Comparison of ENCODE assay signal across 1 cellular context in genomic region chr5:139746691-139747582, GRCh38.
TF ChIP-seq lines count a peak whose summit lies in the region.

No MANE protein-coding gene starts in this region.

TF ChIP-seq in WTC11, 78 proteins besides CTCF, POLR2A, EP300 and RAD21 (continued from another document and continues in another):
- no peak for TF ChIP-seq PREB (CRISPR knock-in tag; IDR thresholded peaks at IDR 0.05; ENCODE audit: borderline replicate concordance)
- TF ChIP-seq NFYB (CRISPR knock-in tag; conservative IDR thresholded peaks at IDR 0.05; ENCODE audit: low read depth): no peak
- no peak for TF ChIP-seq CREM (CRISPR knock-in tag; IDR thresholded peaks at IDR 0.05)
- TF ChIP-seq ZNF317 (CRISPR knock-in tag; IDR thresholded peaks at IDR 0.05; ENCODE audit: borderline replicate concordance, low read depth): no peak
- TF ChIP-seq RORB (CRISPR knock-in tag; IDR thresholded peaks at IDR 0.05): no peak
- no peak for TF ChIP-seq FOXJ3 (CRISPR knock-in tag; IDR thresholded peaks at IDR 0.05; ENCODE audit: borderline replicate concordance)
- TF ChIP-seq TEAD1 (CRISPR knock-in tag; IDR thresholded peaks at IDR 0.05): peak; percentile 62; the same call in 1 of the 2 replicates
- TF ChIP-seq RELA (CRISPR knock-in tag; IDR thresholded peaks at IDR 0.05; ENCODE audit: borderline replicate concordance): no peak
- TF ChIP-seq ZBTB43 (CRISPR knock-in tag; IDR thresholded peaks at IDR 0.05): 0 out of 2 replicates have a peak, but pooled peaks have one; percentile 1
- TF ChIP-seq FOXP4 (CRISPR knock-in tag; IDR thresholded peaks at IDR 0.05): peak; percentile 44; the same call in 1 of the 2 replicates
- no peak for TF ChIP-seq GRHL2 (CRISPR knock-in tag; IDR thresholded peaks at IDR 0.05; ENCODE audit: insufficient replicate concordance, severe bottlenecking)
- no peak for TF ChIP-seq SMAD3 (CRISPR knock-in tag; IDR thresholded peaks at IDR 0.05; ENCODE audit: borderline replicate concordance)
- no peak for TF ChIP-seq ESRRA (CRISPR knock-in tag; IDR thresholded peaks at IDR 0.05; ENCODE audit: borderline replicate concordance)
- TF ChIP-seq SP1 (CRISPR knock-in tag; conservative IDR thresholded peaks at IDR 0.05): no peak
- no peak for TF ChIP-seq ATF6 (CRISPR knock-in tag; IDR thresholded peaks at IDR 0.05)
- TF ChIP-seq, protein P1, sequence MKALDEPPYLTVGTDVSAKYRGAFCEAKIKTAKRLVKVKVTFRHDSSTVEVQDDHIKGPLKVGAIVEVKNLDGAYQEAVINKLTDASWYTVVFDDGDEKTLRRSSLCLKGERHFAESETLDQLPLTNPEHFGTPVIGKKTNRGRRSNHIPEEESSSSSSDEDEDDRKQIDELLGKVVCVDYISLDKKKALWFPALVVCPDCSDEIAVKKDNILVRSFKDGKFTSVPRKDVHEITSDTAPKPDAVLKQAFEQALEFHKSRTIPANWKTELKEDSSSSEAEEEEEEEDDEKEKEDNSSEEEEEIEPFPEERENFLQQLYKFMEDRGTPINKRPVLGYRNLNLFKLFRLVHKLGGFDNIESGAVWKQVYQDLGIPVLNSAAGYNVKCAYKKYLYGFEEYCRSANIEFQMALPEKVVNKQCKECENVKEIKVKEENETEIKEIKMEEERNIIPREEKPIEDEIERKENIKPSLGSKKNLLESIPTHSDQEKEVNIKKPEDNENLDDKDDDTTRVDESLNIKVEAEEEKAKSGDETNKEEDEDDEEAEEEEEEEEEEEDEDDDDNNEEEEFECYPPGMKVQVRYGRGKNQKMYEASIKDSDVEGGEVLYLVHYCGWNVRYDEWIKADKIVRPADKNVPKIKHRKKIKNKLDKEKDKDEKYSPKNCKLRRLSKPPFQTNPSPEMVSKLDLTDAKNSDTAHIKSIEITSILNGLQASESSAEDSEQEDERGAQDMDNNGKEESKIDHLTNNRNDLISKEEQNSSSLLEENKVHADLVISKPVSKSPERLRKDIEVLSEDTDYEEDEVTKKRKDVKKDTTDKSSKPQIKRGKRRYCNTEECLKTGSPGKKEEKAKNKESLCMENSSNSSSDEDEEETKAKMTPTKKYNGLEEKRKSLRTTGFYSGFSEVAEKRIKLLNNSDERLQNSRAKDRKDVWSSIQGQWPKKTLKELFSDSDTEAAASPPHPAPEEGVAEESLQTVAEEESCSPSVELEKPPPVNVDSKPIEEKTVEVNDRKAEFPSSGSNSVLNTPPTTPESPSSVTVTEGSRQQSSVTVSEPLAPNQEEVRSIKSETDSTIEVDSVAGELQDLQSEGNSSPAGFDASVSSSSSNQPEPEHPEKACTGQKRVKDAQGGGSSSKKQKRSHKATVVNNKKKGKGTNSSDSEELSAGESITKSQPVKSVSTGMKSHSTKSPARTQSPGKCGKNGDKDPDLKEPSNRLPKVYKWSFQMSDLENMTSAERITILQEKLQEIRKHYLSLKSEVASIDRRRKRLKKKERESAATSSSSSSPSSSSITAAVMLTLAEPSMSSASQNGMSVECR (CRISPR knock-in tag; IDR thresholded peaks at IDR 0.05; ENCODE audit: borderline replicate concordance): no peak
- no peak for TF ChIP-seq NR1H2 (CRISPR knock-in tag; IDR thresholded peaks at IDR 0.05)
- no peak for TF ChIP-seq ERG (CRISPR knock-in tag; IDR thresholded peaks at IDR 0.05)
- no peak for TF ChIP-seq ATF1 (CRISPR knock-in tag; IDR thresholded peaks at IDR 0.05)
- no peak for TF ChIP-seq ZNF671 (CRISPR knock-in tag; IDR thresholded peaks at IDR 0.05)
- TF ChIP-seq ETV6 (CRISPR knock-in tag; IDR thresholded peaks at IDR 0.05): peak; percentile 31; the same call in 1 of the 2 replicates
- no peak for TF ChIP-seq IRF1 (CRISPR knock-in tag; IDR thresholded peaks at IDR 0.05)
- TF ChIP-seq TCF7 (CRISPR knock-in tag; IDR thresholded peaks at IDR 0.05; ENCODE audit: low read depth): no peak
- peak; percentile 66; the same call in 1 of the 2 replicates for TF ChIP-seq NFE2L1 (CRISPR knock-in tag; IDR thresholded peaks at IDR 0.05)
- no peak for TF ChIP-seq ELF4 (CRISPR knock-in tag; IDR thresholded peaks at IDR 0.05; ENCODE audit: low read depth)
- TF ChIP-seq, protein P2, sequence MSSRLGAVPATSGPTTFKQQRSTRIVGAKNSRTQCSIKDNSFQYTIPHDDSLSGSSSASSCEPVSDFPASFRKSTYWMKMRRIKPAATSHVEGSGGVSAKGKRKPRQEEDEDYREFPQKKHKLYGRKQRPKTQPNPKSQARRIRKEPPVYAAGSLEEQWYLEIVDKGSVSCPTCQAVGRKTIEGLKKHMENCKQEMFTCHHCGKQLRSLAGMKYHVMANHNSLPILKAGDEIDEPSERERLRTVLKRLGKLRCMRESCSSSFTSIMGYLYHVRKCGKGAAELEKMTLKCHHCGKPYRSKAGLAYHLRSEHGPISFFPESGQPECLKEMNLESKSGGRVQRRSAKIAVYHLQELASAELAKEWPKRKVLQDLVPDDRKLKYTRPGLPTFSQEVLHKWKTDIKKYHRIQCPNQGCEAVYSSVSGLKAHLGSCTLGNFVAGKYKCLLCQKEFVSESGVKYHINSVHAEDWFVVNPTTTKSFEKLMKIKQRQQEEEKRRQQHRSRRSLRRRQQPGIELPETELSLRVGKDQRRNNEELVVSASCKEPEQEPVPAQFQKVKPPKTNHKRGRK (CRISPR knock-in tag; IDR thresholded peaks at IDR 0.05; ENCODE audit: borderline replicate concordance): no peak
- TF ChIP-seq E2F4 (CRISPR knock-in tag; IDR thresholded peaks at IDR 0.05; ENCODE audit: borderline replicate concordance, low read depth): no peak
- TF ChIP-seq FOXK1 (CRISPR knock-in tag; IDR thresholded peaks at IDR 0.05): peak; percentile 63; the same call in 1 of the 2 replicates
- no peak for TF ChIP-seq HMGA2 (CRISPR knock-in tag; IDR thresholded peaks at IDR 0.05)
- no peak for TF ChIP-seq MXD4 (CRISPR knock-in tag; IDR thresholded peaks at IDR 0.05; ENCODE audit: borderline replicate concordance)
- no peak for TF ChIP-seq TP53 (CRISPR knock-in tag; IDR thresholded peaks at IDR 0.05)
- TF ChIP-seq HMGXB4 (CRISPR knock-in tag; IDR thresholded peaks at IDR 0.05): 0 out of 2 replicates have a peak, but pooled peaks have one; percentile 9
- TF ChIP-seq, protein P3, sequence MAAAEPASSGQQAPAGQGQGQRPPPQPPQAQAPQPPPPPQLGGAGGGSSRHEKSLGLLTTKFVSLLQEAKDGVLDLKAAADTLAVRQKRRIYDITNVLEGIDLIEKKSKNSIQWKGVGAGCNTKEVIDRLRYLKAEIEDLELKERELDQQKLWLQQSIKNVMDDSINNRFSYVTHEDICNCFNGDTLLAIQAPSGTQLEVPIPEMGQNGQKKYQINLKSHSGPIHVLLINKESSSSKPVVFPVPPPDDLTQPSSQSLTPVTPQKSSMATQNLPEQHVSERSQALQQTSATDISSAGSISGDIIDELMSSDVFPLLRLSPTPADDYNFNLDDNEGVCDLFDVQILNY (CRISPR knock-in tag; IDR thresholded peaks at IDR 0.05): no peak
- TF ChIP-seq CBFB (CRISPR knock-in tag; IDR thresholded peaks at IDR 0.05; ENCODE audit: low read depth): no peak
- no peak for TF ChIP-seq JUN (CRISPR knock-in tag; IDR thresholded peaks at IDR 0.05)
- no peak for TF ChIP-seq GTF2I (CRISPR knock-in tag; conservative IDR thresholded peaks at IDR 0.05)
- TF ChIP-seq ZNF219 (CRISPR knock-in tag; IDR thresholded peaks at IDR 0.05; ENCODE audit: borderline replicate concordance): no peak
- TF ChIP-seq EMX1 (CRISPR knock-in tag; IDR thresholded peaks at IDR 0.05): no peak
- TF ChIP-seq PRRX2 (CRISPR knock-in tag; IDR thresholded peaks at IDR 0.05): no peak
- TF ChIP-seq ZNF423 (CRISPR knock-in tag; IDR thresholded peaks at IDR 0.05): no peak
- TF ChIP-seq, protein P4, sequence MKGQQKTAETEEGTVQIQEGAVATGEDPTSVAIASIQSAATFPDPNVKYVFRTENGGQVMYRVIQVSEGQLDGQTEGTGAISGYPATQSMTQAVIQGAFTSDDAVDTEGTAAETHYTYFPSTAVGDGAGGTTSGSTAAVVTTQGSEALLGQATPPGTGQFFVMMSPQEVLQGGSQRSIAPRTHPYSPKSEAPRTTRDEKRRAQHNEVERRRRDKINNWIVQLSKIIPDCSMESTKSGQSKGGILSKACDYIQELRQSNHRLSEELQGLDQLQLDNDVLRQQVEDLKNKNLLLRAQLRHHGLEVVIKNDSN (CRISPR knock-in tag; IDR thresholded peaks at IDR 0.05): no peak
